In the genomic region with DNA sequence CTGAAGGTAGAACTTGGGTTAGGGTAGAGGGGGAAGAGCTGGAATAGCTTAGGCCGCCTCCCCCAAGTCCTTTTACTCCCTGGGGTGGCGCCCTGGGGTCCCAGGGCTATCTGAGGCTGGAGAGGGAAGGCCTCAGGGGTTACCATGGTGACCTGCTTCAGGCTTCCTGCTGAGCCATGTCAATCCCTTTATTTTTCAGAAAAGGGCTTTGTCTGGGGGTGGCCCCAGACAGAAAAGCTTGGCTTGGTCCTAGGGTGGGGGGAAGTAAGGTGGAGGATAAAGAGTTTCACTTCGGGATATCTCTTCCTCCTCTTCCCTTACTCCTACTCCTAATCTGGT, we compare ENCODE assay signal across 16 cellular contexts.
"Had no signal": no experiment of that assay in that cellular context is flagged by ENCODE, and none has a peak within 500 bp of the region (broad histone marks: within the 10 kb centered on the region; RNA-seq: fewer than 3 reads in every experiment).

No MANE protein-coding gene starts in this region.

- H3K4me3 Mint-ChIP-seq: activated B cell treated with CpG ODN at 0.5 μM for 24 hours; activated CD4-positive, alpha-beta T cell treated with anti-CD3 and anti-CD28 coated beads, Interleukin-2, amount 10 ng/mL, durations not matched to agents 24 days and 14 days; activated T-cell treated with anti-CD3 and anti-CD28 coated beads, Interleukin-2, amount 50 U/mL, for 4 hours; T-helper 17 cell had no signal

- H3K9me3 Mint-ChIP-seq: activated B cell treated with CpG ODN at 0.5 μM for 24 hours; activated CD4-positive, alpha-beta T cell treated with anti-CD3 and anti-CD28 coated beads, Interleukin-2, amount 10 ng/mL, durations not matched to agents 24 days and 14 days; activated T-cell treated with anti-CD3 and anti-CD28 coated beads, Interleukin-2, amount 50 U/mL, for 4 hours had no signal

- H3K27ac ChIP-seq: brain microvascular endothelial cell, dorsolateral prefrontal cortex, heart right ventricle, left ventricle myocardium inferior, prostate gland, testis had no signal

- H3K4me1 ChIP-seq: prostate gland, testis had no signal

- H3K36me3 ChIP-seq: brain microvascular endothelial cell, prostate gland had no signal

- H3K27ac Mint-ChIP-seq: activated B cell treated with CpG ODN at 0.5 μM for 24 hours; activated CD4-positive, alpha-beta T cell treated with anti-CD3 and anti-CD28 coated beads, Interleukin-2, amount 10 ng/mL, durations not matched to agents 24 days and 14 days; activated naive CD4-positive, alpha-beta T cell treated with anti-CD3 and anti-CD28 coated beads, Interleukin-2, amount 50 U/mL, for 72 hours; T-helper 17 cell had no signal

- H3K27me3 Mint-ChIP-seq: T-helper 17 cell had no signal

- H3K9me3 ChIP-seq: heart right ventricle, left ventricle myocardium inferior, prostate gland, testis had no signal

- DNase-seq: activated B cell treated with CpG ODN at 0.5 μM for 24 hours; activated CD4-positive, alpha-beta T cell treated with anti-CD3 and anti-CD28 coated beads, Interleukin-2, amount 10 ng/mL, durations not matched to agents 24 days and 14 days; activated effector memory CD4-positive, alpha-beta T cell treated with anti-CD3 and anti-CD28 coated beads, Interleukin-2, amount 50 U/mL, for 16 hours; activated T-cell treated with anti-CD3 and anti-CD28 coated beads, Interleukin-2, amount 50 U/mL, for 4 hours; amniotic stem cell; brain microvascular endothelial cell; heart right ventricle; left ventricle myocardium inferior; mesenchymal stem cell; stimulated activated CD4-positive, alpha-beta T cell treated with anti-CD3 and anti-CD28 coated beads, Interleukin-2, amount 100 ng/mL, for 48 hours; stimulated activated naive CD4-positive, alpha-beta T cell treated with Interleukin-2 at 50 U/mL for 16 hours; T-helper 17 cell; testis had no signal

- H3K27me3 ChIP-seq: brain microvascular endothelial cell, testis had no signal

- H3K4me3 ChIP-seq: dorsolateral prefrontal cortex, heart right ventricle, prostate gland, testis had no signal

- ATAC-seq: activated naive CD4-positive, alpha-beta T cell treated with anti-CD3 and anti-CD28 coated beads, Interleukin-2, amount 50 U/mL, for 72 hours; activated T-cell treated with anti-CD3 and anti-CD28 coated beads, Interleukin-2, amount 50 U/mL, for 4 hours; heart right ventricle; T-helper 17 cell had no signal

- H3K36me3 Mint-ChIP-seq: activated naive CD4-positive, alpha-beta T cell treated with anti-CD3 and anti-CD28 coated beads, Interleukin-2, amount 50 U/mL, for 72 hours had no signal
